ENCODE assay signal across 19 cellular contexts in the genomic region with DNA sequence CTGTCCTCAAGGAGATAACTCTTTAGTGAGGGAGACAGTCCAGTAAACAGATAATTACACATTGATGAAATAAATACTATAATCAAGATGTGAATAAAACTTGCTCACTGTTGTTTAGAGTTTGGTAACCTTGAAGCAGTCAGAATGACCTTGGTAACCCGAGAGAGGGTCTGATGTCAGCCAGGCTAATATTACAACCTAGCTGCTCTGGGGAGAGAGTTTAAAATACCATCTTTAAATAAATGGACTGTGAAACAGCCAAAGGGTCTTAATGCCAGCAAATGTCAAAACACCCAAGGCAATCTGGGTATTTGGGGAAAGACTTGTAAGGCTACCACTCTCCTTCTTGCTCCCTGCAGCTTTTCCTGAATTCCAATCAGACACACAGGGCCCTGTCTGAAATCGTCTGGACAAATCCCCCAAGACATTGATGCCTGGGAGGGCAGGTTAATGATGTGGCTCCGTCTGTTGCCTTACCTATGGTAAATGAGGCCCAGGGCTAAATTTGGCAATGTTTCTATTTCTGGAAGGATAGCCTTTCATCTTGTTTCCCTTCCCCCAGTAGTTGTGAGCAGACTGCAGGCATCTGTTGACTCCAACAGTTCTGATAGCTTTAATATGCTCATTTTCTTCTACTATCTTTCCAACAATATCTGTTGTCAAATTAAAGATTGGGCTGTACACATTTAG. TPM values are rescaled to one million over a fixed set of nuclear protein-coding genes. Genes with fewer than 3 reads are reported as not detected.
DNase-seq lines count a peak whose midpoint lies in the region; ATAC-seq, FAIRE-seq and TF ChIP-seq lines count a peak whose summit lies in the region.
"Had no signal": no experiment of that assay in that cellular context is flagged by ENCODE, and none has a peak within 500 bp of the region (broad histone marks: within the 10 kb centered on the region; RNA-seq: fewer than 3 reads in every experiment).

No MANE protein-coding gene starts in this region.

- no peak overlapping the region for H3K4me3 ChIP-seq in kidney (ENCODE audit: low read length in 2 of 2)
- H3K4me3 ChIP-seq in thoracic aorta = no peak overlapping the region
- H3K4me3 ChIP-seq: lung had no signal

- intact Hi-C loops in kidney (cut with DNase I) = no loop called here

- TF ChIP-seq CTCF in brain (conservative IDR thresholded peaks at IDR 0.05) (no peak), kidney (IDR thresholded peaks at IDR 0.05; ENCODE audit: borderline replicate concordance, extremely low read depth, insufficient read depth) (no peak), thoracic aorta (IDR thresholded peaks at IDR 0.05) (no peak)

- ATAC-seq in thoracic aorta (ENCODE audit: insufficient number of reproducible peaks, low FRiP score, low read depth) (no peak), HG03175 (IDR thresholded peaks at IDR 0.05; ENCODE audit: unreplicated experiment) (no peak)
- ATAC-seq: activated CD8-positive, alpha-beta T cell treated with anti-CD3 and anti-CD28 coated beads, Interleukin-2, amount 10 ng/mL, durations not matched to agents 7 days and 5 days had no signal

- FAIRE-seq in kidney (lab: Jason Lieb, UNC) (no peak), RCC 7860 (lab: Jason Lieb, UNC) (no peak)

- DNase-seq in NCI-H2227 (lab: John Stamatoyannopoulos, UW; ENCODE audit: unreplicated experiment) (peak; percentile 19), NCI-H2227 treated with DMSO at 0.1 percent for 48 hours (lab: John Stamatoyannopoulos, UW) (no peak), kidney (no peak), thoracic aorta (ENCODE audit: low spot score) (no peak), midbrain (lab: John Stamatoyannopoulos, UW) (no peak), RCC 7860 (ENCODE audit: low spot score) (no peak)
- DNase-seq: activated CD8-positive, alpha-beta T cell treated with anti-CD3 and anti-CD28 coated beads, Interleukin-2, amount 10 ng/mL, durations not matched to agents 7 days and 5 days; anterior cingulate cortex; effector CD4-positive, alpha-beta T cell; EL; NCI-H345; occipital lobe; SW 1271 had no signal

- H3K36me3 ChIP-seq in kidney (ENCODE audit: control insufficient read depth in 1 of 2, insufficient read depth in 2 of 2, low read length in 2 of 2) (no peaks in the 10 kb centered on the region), thoracic aorta (no peaks in the 10 kb centered on the region)

- H3K4me1 Mint-ChIP-seq in brain = peaks cover 71% of the 10 kb centered on the region

- H3K36me3 Mint-ChIP-seq in brain = no peaks in the 10 kb centered on the region
- H3K36me3 Mint-ChIP-seq: CD14-positive monocyte had no signal

- no peaks in the 10 kb centered on the region for H3K9me3 ChIP-seq in kidney (ENCODE audit: control insufficient read depth in 1 of 2, low read length in 2 of 2)
- no peaks in the 10 kb centered on the region for H3K9me3 ChIP-seq in thoracic aorta

- H3K4me1 ChIP-seq in kidney (ENCODE audit: control insufficient read depth in 1 of 2, insufficient read depth in 1 of 2, low read depth in 1 of 2, low read length in 2 of 2) = peaks cover 22 to 26% of the 10 kb centered on the region in 2 donors
- peaks cover 17 to 27% of the 10 kb centered on the region in 2 donors for H3K4me1 ChIP-seq in thoracic aorta (ENCODE audit: control insufficient read depth in 1 of 2, low read depth in 2 of 2)

- no peak overlapping the region for H3K9ac ChIP-seq in kidney (ENCODE audit: low read length in 2 of 2)

- H3K27ac ChIP-seq in kidney (ENCODE audit: low read depth in 2 of 2, low read length in 2 of 2) = peak overlapping the region; percentile 29 to 83
- H3K27ac ChIP-seq in thoracic aorta = peak overlapping the region; percentile 49 to 77

- peaks cover 7% of the 10 kb centered on the region for H3K27me3 Mint-ChIP-seq in brain

- no peaks in the 10 kb centered on the region for H3K27me3 ChIP-seq in thoracic aorta (replicated peaks; ENCODE audit: insufficient read depth)

- H3K9me3 Mint-ChIP-seq in brain = peaks cover 0 to 3% (median 0%) of the 10 kb centered on the region in 5 experiments
- H3K9me3 Mint-ChIP-seq: activated T-helper 2 cell treated with anti-CD3 and anti-CD28 coated beads, Interferon-gamma antibody, Interleukin-2, Interleukin-4, amounts not matched to agents 10 μg/mL and 5 μg/mL and 100 μg/mL, durations not matched to agents 14 hours and 24 hours and 36 hours; CD14-positive monocyte had no signal

- peak overlapping the region in 4 of 5 experiments; percentile 23 to 95 (median 62) for H3K27ac Mint-ChIP-seq in brain
- H3K27ac Mint-ChIP-seq: activated CD8-positive, alpha-beta T cell treated with anti-CD3 and anti-CD28 coated beads, Interleukin-2, amount 10 ng/mL, durations not matched to agents 7 days and 5 days; activated T-helper 2 cell treated with anti-CD3 and anti-CD28 coated beads, Interferon-gamma antibody, Interleukin-2, Interleukin-4, amounts not matched to agents 10 μg/mL and 5 μg/mL and 100 μg/mL, durations not matched to agents 14 hours and 24 hours and 36 hours; CD14-positive monocyte had no signal

- peak overlapping the region in 1 of 5 experiments; percentile 10 for H3K4me3 Mint-ChIP-seq in brain
- H3K4me3 Mint-ChIP-seq: activated CD8-positive, alpha-beta T cell treated with anti-CD3 and anti-CD28 coated beads, Interleukin-2, amount 10 ng/mL, durations not matched to agents 7 days and 5 days; CD14-positive monocyte had no signal

RNA-seq across cellular contexts. Expression of gene ITGB6, which starts 42.9 kb away (rescaled TPM):
- not detected for polyA plus RNA-seq in brain (ENCODE audit: insufficient read depth, low read depth, low replicate concordance)
- 302 TPM for total RNA-seq in kidney
- polyA plus RNA-seq in kidney (ENCODE audit: insufficient read depth, low read depth, low replicate concordance) = 13.4 TPM
- under 1 TPM in 1 of 2 donors, not detected in 1; 0.99 TPM for total RNA-seq in thoracic aorta
- total RNA-seq: activated CD8-positive, alpha-beta T cell treated with anti-CD3 and anti-CD28 coated beads, Interleukin-2, amount 10 ng/mL, durations not matched to agents 7 days and 5 days; activated T-helper 2 cell treated with anti-CD3 and anti-CD28 coated beads, Interferon-gamma antibody, Interleukin-2, Interleukin-4, amounts not matched to agents 10 μg/mL and 5 μg/mL and 100 μg/mL, durations not matched to agents 14 hours and 24 hours and 36 hours; H4 had no signal
- polyA plus RNA-seq: CD14-positive monocyte had no signal

Comparison
In these comparisons a context has a peak if more than half of its experiments do, and no peak if none do; other contexts are left out.
1. RNA of gene ITGB6, which starts 42.9 kb away (total RNA-seq): 302 TPM in kidney (single experiment); 0.99 TPM in thoracic aorta; every median in the first group is over 100 times any median in the second.